9 cellular contexts compared by ENCODE assay signal in genomic region chr10:93435621-93436385, GRCh38. TPM values are rescaled to one million over a fixed set of nuclear protein-coding genes. Genes with fewer than 3 reads are reported as not detected.
DNase-seq lines count a peak whose midpoint lies in the region; ATAC-seq, FAIRE-seq and TF ChIP-seq lines count a peak whose summit lies in the region.
"Had no signal": no experiment of that assay in that cellular context is flagged by ENCODE, and none has a peak within 500 bp of the region (broad histone marks: within the 10 kb centered on the region; RNA-seq: fewer than 3 reads in every experiment).

No MANE protein-coding gene starts in this region.

- peaks cover 4 to 23% of the 10 kb centered on the region in 2 donors for H3K4me1 ChIP-seq in muscle layer of duodenum (ENCODE audit: control insufficient read depth in 1 of 2, insufficient read depth in 2 of 2, low read length in 2 of 2)

- no peak for FAIRE-seq in frontal cortex (lab: Jason Lieb, UNC)

- no peaks in the 10 kb centered on the region for H3K36me3 Mint-ChIP-seq in natural killer cell treated with Interleukin-12 subunit alpha and Interleukin-12 subunit beta and Interleukin-15 and Interleukin-18, amount 100 ng/mL, for 72 hours
- no peaks in the 10 kb centered on the region for H3K36me3 Mint-ChIP-seq in immature natural killer cell

- no peaks in the 10 kb centered on the region for H3K9me3 ChIP-seq in muscle layer of duodenum (ENCODE audit: control insufficient read depth in 1 of 2, low read length in 2 of 2)

- peaks cover 8 to 15% of the 10 kb centered on the region in 2 donors for H3K27me3 Mint-ChIP-seq in natural killer cell treated with Interleukin-12 subunit alpha and Interleukin-12 subunit beta and Interleukin-15 and Interleukin-18, amount 100 ng/mL, for 72 hours
- H3K27me3 Mint-ChIP-seq in immature natural killer cell (ENCODE audit: low read depth in 3 of 3), result peaks cover 0 to 2% (median 1%) of the 10 kb centered on the region in 3 donors

- H3K27ac Mint-ChIP-seq in natural killer cell treated with Interleukin-12 subunit alpha and Interleukin-12 subunit beta and Interleukin-15 and Interleukin-18, amount 100 ng/mL, for 72 hours, result no peak overlapping the region
- H3K27ac Mint-ChIP-seq in immature natural killer cell, result no peak overlapping the region

- no peaks in the 10 kb centered on the region for H3K4me1 Mint-ChIP-seq in natural killer cell treated with Interleukin-12 subunit alpha and Interleukin-12 subunit beta and Interleukin-15 and Interleukin-18, amount 100 ng/mL, for 72 hours (ENCODE audit: low read depth in 2 of 2)
- no peaks in the 10 kb centered on the region for H3K4me1 Mint-ChIP-seq in immature natural killer cell

- DNase-seq in AG20443 (ENCODE audit: low spot score) (peak; percentile 34), NCI-H146 treated with DMSO at 0.1 percent for 48 hours (lab: John Stamatoyannopoulos, UW; ENCODE audit: unreplicated experiment) (peak; percentile 6), coronary artery (ENCODE audit: low spot score) (no peak), NCI-H2081 (lab: John Stamatoyannopoulos, UW) (no peak), immature natural killer cell (no peak), frontal cortex (ENCODE audit: low spot score in 2 of 2) (no peak)
- no peak for DNase-seq in natural killer cell treated with Interleukin-12 subunit alpha and Interleukin-12 subunit beta and Interleukin-15 and Interleukin-18, amount 100 ng/mL, for 72 hours (ENCODE audit: low spot score)
- DNase-seq: GF-D8 had no signal

- H3K4me3 ChIP-seq in coronary artery (no peak overlapping the region), muscle layer of duodenum (ENCODE audit: low read depth in 1 of 2, low read length in 2 of 2) (peak overlapping the region in 1 of 2 donors; percentile 45)

- H3K27ac ChIP-seq in coronary artery (peak overlapping the region; percentile 99 to 100), muscle layer of duodenum (ENCODE audit: low read length) (peak overlapping the region; percentile 99)

- no peak for ATAC-seq in natural killer cell treated with Interleukin-12 subunit alpha and Interleukin-12 subunit beta and Interleukin-15 and Interleukin-18, amount 100 ng/mL, for 72 hours

- no peak for TF ChIP-seq CTCF in coronary artery (IDR thresholded peaks at IDR 0.05)

- peaks cover 0 to 20% of the 10 kb centered on the region in 2 donors for H3K36me3 ChIP-seq in muscle layer of duodenum (ENCODE audit: control insufficient read depth in 1 of 2, insufficient read depth in 2 of 2, low read length in 2 of 2)

- no peak overlapping the region for H3K4me3 Mint-ChIP-seq in natural killer cell treated with Interleukin-12 subunit alpha and Interleukin-12 subunit beta and Interleukin-15 and Interleukin-18, amount 100 ng/mL, for 72 hours
- no peak overlapping the region for H3K4me3 Mint-ChIP-seq in immature natural killer cell

- no peaks in the 10 kb centered on the region for H3K9me3 Mint-ChIP-seq in natural killer cell treated with Interleukin-12 subunit alpha and Interleukin-12 subunit beta and Interleukin-15 and Interleukin-18, amount 100 ng/mL, for 72 hours
- H3K9me3 Mint-ChIP-seq in immature natural killer cell, result no peaks in the 10 kb centered on the region

- no peaks in the 10 kb centered on the region for H3K27me3 ChIP-seq in muscle layer of duodenum (ENCODE audit: low read depth, low read length)

RNA-seq across cellular contexts. Expression of gene MYOF, which starts 46.3 kb away (rescaled TPM):
- 10 to 100 TPM in 1 of 2 donors, under 1 TPM in 1; 0.57 to 15.8 TPM for total RNA-seq in natural killer cell treated with Interleukin-12 subunit alpha and Interleukin-12 subunit beta and Interleukin-15 and Interleukin-18, amount 100 ng/mL, for 72 hours
- under 1 TPM in 2 of 3 donors, not detected in 1; 0.21 to 0.33 TPM for polyA plus RNA-seq in immature natural killer cell
- 2.9 TPM for total RNA-seq in frontal cortex

Comparison
In these comparisons a context has a peak if more than half of its experiments do, and no peak if none do; other contexts are left out.
1. DNase-seq: peak in AG20443 (single experiment) and NCI-H146 treated with DMSO at 0.1 percent for 48 hours (single experiment); none in coronary artery (single experiment), NCI-H2081 (0 of 2), natural killer cell treated with Interleukin-12 subunit alpha and Interleukin-12 subunit beta and Interleukin-15 and Interleukin-18, amount 100 ng/mL, for 72 hours (single experiment), immature natural killer cell (0 of 3) and frontal cortex (0 of 2).